1 cellular context compared by ENCODE assay signal in the genomic region with DNA sequence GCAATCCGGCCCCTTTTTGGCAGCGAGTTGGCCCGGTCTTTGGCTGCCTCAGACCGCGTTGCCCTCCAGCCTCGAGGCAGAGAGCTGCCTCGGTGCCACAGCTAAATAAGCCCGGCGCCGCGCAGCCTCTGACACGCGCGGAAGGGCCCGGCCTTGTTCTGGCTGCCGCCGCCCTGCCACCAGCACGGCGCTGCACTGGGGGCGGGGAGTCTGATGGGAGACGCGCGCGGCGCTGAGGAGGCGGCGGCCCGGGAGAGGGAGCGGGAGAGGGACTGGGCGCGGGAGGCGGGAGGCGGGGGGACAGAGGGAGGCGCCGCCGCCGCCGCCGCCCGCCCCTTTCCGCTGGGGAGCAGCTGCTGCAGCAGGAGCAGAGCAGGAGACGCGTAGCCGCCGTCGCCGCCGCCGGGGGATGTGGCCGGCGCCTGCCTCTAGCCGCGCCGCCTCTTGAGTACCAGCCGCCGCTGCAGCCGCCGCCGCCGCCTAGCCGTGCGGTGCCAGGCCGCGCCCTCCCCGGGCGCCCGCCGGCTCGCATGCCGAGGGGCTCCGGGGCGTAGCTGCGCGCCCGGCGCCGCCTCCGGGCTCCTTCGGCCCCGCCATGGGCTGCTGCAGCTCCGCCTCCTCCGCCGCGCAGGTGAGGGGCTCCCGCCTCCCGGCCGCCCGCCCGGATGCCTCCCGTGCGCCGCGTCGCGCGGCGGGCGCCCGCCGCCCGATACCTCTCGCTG.
TF ChIP-seq lines count a peak whose summit lies in the region.

A gene (plus strand): TSS at position 378 of the 722 bp plus-strand sequence. CDS start 218 bp downstream, at position 596.

TF ChIP-seq in HEK293, 187 proteins besides CTCF, POLR2A, EP300 and RAD21 (continued from another document and continues in another):
- TF ChIP-seq ZNF202 (tag by site-specific recombination; IDR thresholded peaks at IDR 0.05; ENCODE audit: borderline replicate concordance) (no peak), ZBTB48 (tag by site-specific recombination; IDR thresholded peaks at IDR 0.05) (0 out of 2 replicates have a peak, but pooled peaks have one; percentile 26), ZNF274 (IDR thresholded peaks at IDR 0.05; ENCODE audit: low read length) (no peak), ZNF274 (tag by site-specific recombination; IDR thresholded peaks at IDR 0.05; ENCODE audit: borderline replicate concordance) (no peak), ZNF707 (tag by site-specific recombination; IDR thresholded peaks at IDR 0.05) (no peak), KLF16 (tag by site-specific recombination; IDR thresholded peaks at IDR 0.05) (peak; percentile 95), ZNF571 (tag by site-specific recombination; IDR thresholded peaks at IDR 0.05) (no peak), MZF1 (tag by site-specific recombination; IDR thresholded peaks at IDR 0.05; ENCODE audit: borderline replicate concordance) (peak; percentile 66; the same call in 1 of the 2 replicates), KLF1 (tag by site-specific recombination; IDR thresholded peaks at IDR 0.05) (peak; percentile 81), ZNF830 (tag by site-specific recombination; IDR thresholded peaks at IDR 0.05; ENCODE audit: low read depth) (no peak), ZNF677 (tag by site-specific recombination; IDR thresholded peaks at IDR 0.05) (no peak), ZFP37 (tag by site-specific recombination; IDR thresholded peaks at IDR 0.05) (peak; percentile 96), ZNF221 (tag by site-specific recombination; IDR thresholded peaks at IDR 0.05; ENCODE audit: borderline replicate concordance) (no peak), ZNF214 (tag by site-specific recombination; IDR thresholded peaks at IDR 0.05; ENCODE audit: borderline replicate concordance) (no peak), ZNF416 (tag by site-specific recombination; IDR thresholded peaks at IDR 0.05) (no peak), GLIS2 (tag by site-specific recombination; IDR thresholded peaks at IDR 0.05) (peak; percentile 92), ZNF121 (tag by site-specific recombination; IDR thresholded peaks at IDR 0.05) (0 out of 2 replicates have a peak, but pooled peaks have one; percentile 59), ZBTB1 (tag by site-specific recombination; IDR thresholded peaks at IDR 0.05) (0 out of 2 replicates have a peak, but pooled peaks have one; percentile 27), ZFP69B (tag by site-specific recombination; IDR thresholded peaks at IDR 0.05) (peak; percentile 82; the same call in 1 of the 2 replicates), ZNF10 (tag by site-specific recombination; IDR thresholded peaks at IDR 0.05) (peak; percentile 59; the same call in 1 of the 2 replicates), ZNF239 (tag by site-specific recombination; IDR thresholded peaks at IDR 0.05) (0 out of 2 replicates have a peak, but pooled peaks have one; percentile 53), ZNF426 (tag by site-specific recombination; IDR thresholded peaks at IDR 0.05) (no peak), ZNF266 (tag by site-specific recombination; IDR thresholded peaks at IDR 0.05; ENCODE audit: low read depth) (peak; percentile 34; the same call in 1 of the 2 replicates), OSR2 (tag by site-specific recombination; IDR thresholded peaks at IDR 0.05) (peak; percentile 55; the same call in 1 of the 2 replicates), ZNF529 (tag by site-specific recombination; IDR thresholded peaks at IDR 0.05; ENCODE audit: insufficient replicate concordance) (no peak), GFI1B (tag by site-specific recombination; IDR thresholded peaks at IDR 0.05) (no peak; the same call in 1 of the 2 replicates), ZBTB17 (tag by site-specific recombination; IDR thresholded peaks at IDR 0.05) (peak; percentile 87), BCL11A (tag by site-specific recombination; IDR thresholded peaks at IDR 0.05; ENCODE audit: low read depth) (no peak), ZBTB21 (tag by site-specific recombination; IDR thresholded peaks at IDR 0.05) (0 out of 2 replicates have a peak, but pooled peaks have one; percentile 31), ZNF664 (tag by site-specific recombination; IDR thresholded peaks at IDR 0.05) (no peak), ZNF624 (tag by site-specific recombination; IDR thresholded peaks at IDR 0.05) (no peak), ZNF292 (tag by site-specific recombination; IDR thresholded peaks at IDR 0.05; ENCODE audit: borderline replicate concordance, low read depth) (no peak), ZFP3 (tag by site-specific recombination; IDR thresholded peaks at IDR 0.05; ENCODE audit: low read depth) (no peak), ZNF48 (tag by site-specific recombination; IDR thresholded peaks at IDR 0.05) (no peak), ZNF175 (tag by site-specific recombination; IDR thresholded peaks at IDR 0.05) (no peak), ZNF660 (tag by site-specific recombination; IDR thresholded peaks at IDR 0.05) (peak; percentile 98), ZNF140 (tag by site-specific recombination; IDR thresholded peaks at IDR 0.05) (no peak), SP2 (tag by site-specific recombination; IDR thresholded peaks at IDR 0.05) (peak; percentile 68), ZNF37A (tag by site-specific recombination; IDR thresholded peaks at IDR 0.05) (no peak), ZNF133 (tag by site-specific recombination; IDR thresholded peaks at IDR 0.05) (no peak), ZNF558 (tag by site-specific recombination; IDR thresholded peaks at IDR 0.05) (0 out of 2 replicates have a peak, but pooled peaks have one; percentile 24)
- TF ChIP-seq, protein P1, sequence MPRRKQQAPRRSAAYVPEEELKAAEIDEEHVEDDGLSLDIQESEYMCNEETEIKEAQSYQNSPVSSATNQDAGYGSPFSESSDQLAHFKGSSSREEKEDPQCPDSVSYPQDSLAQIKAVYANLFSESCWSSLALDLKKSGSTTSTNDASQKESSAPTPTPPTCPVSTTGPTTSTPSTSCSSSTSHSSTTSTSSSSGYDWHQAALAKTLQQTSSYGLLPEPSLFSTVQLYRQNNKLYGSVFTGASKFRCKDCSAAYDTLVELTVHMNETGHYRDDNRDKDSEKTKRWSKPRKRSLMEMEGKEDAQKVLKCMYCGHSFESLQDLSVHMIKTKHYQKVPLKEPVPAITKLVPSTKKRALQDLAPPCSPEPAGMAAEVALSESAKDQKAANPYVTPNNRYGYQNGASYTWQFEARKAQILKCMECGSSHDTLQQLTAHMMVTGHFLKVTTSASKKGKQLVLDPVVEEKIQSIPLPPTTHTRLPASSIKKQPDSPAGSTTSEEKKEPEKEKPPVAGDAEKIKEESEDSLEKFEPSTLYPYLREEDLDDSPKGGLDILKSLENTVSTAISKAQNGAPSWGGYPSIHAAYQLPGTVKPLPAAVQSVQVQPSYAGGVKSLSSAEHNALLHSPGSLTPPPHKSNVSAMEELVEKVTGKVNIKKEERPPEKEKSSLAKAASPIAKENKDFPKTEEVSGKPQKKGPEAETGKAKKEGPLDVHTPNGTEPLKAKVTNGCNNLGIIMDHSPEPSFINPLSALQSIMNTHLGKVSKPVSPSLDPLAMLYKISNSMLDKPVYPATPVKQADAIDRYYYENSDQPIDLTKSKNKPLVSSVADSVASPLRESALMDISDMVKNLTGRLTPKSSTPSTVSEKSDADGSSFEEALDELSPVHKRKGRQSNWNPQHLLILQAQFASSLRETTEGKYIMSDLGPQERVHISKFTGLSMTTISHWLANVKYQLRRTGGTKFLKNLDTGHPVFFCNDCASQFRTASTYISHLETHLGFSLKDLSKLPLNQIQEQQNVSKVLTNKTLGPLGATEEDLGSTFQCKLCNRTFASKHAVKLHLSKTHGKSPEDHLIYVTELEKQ (tag by site-specific recombination; IDR thresholded peaks at IDR 0.05; ENCODE audit: borderline replicate concordance), result peak; percentile 68; the same call in 1 of the 2 replicates
- TF ChIP-seq, protein P2, sequence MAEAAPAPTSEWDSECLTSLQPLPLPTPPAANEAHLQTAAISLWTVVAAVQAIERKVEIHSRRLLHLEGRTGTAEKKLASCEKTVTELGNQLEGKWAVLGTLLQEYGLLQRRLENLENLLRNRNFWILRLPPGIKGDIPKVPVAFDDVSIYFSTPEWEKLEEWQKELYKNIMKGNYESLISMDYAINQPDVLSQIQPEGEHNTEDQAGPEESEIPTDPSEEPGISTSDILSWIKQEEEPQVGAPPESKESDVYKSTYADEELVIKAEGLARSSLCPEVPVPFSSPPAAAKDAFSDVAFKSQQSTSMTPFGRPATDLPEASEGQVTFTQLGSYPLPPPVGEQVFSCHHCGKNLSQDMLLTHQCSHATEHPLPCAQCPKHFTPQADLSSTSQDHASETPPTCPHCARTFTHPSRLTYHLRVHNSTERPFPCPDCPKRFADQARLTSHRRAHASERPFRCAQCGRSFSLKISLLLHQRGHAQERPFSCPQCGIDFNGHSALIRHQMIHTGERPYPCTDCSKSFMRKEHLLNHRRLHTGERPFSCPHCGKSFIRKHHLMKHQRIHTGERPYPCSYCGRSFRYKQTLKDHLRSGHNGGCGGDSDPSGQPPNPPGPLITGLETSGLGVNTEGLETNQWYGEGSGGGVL (tag by site-specific recombination; IDR thresholded peaks at IDR 0.05), result peak; percentile 96
- TF ChIP-seq, protein P3, sequence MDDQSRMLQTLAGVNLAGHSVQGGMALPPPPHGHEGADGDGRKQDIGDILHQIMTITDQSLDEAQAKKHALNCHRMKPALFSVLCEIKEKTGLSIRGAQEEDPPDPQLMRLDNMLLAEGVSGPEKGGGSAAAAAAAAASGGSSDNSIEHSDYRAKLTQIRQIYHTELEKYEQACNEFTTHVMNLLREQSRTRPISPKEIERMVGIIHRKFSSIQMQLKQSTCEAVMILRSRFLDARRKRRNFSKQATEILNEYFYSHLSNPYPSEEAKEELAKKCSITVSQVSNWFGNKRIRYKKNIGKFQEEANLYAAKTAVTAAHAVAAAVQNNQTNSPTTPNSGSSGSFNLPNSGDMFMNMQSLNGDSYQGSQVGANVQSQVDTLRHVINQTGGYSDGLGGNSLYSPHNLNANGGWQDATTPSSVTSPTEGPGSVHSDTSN (CRISPR knock-in tag; IDR thresholded peaks at IDR 0.05), result peak; percentile 84; the same call in 1 of the 2 replicates
- TF ChIP-seq, protein P4, sequence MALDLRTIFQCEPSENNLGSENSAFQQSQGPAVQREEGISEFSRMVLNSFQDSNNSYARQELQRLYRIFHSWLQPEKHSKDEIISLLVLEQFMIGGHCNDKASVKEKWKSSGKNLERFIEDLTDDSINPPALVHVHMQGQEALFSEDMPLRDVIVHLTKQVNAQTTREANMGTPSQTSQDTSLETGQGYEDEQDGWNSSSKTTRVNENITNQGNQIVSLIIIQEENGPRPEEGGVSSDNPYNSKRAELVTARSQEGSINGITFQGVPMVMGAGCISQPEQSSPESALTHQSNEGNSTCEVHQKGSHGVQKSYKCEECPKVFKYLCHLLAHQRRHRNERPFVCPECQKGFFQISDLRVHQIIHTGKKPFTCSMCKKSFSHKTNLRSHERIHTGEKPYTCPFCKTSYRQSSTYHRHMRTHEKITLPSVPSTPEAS (tag by site-specific recombination; IDR thresholded peaks at IDR 0.05), result peak; percentile 31; the same call in 1 of the 2 replicates
- TF ChIP-seq, protein P5, sequence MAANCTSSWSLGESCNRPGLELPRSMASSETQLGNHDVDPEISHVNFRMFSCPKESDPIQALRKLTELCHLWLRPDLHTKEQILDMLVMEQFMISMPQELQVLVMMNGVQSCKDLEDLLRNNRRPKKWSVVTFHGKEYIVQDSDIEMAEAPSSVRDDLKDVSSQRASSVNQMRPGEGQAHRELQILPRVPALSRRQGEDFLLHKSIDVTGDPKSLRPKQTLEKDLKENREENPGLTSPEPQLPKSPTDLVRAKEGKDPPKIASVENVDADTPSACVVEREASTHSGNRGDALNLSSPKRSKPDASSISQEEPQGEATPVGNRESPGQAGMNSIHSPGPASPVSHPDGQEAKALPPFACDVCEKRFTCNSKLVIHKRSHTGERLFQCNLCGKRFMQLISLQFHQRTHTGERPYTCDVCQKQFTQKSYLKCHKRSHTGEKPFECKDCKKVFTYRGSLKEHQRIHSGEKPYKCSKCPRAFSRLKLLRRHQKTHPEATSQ (tag by site-specific recombination; IDR thresholded peaks at IDR 0.05), result peak; percentile 98
- TF ChIP-seq, protein P6, sequence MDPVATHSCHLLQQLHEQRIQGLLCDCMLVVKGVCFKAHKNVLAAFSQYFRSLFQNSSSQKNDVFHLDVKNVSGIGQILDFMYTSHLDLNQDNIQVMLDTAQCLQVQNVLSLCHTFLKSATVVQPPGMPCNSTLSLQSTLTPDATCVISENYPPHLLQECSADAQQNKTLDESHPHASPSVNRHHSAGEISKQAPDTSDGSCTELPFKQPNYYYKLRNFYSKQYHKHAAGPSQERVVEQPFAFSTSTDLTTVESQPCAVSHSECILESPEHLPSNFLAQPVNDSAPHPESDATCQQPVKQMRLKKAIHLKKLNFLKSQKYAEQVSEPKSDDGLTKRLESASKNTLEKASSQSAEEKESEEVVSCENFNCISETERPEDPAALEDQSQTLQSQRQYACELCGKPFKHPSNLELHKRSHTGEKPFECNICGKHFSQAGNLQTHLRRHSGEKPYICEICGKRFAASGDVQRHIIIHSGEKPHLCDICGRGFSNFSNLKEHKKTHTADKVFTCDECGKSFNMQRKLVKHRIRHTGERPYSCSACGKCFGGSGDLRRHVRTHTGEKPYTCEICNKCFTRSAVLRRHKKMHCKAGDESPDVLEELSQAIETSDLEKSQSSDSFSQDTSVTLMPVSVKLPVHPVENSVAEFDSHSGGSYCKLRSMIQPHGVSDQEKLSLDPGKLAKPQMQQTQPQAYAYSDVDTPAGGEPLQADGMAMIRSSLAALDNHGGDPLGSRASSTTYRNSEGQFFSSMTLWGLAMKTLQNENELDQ (tag by site-specific recombination; IDR thresholded peaks at IDR 0.05; ENCODE audit: low read depth), result no peak; the same call in 1 of the 2 replicates
- TF ChIP-seq, protein P7, sequence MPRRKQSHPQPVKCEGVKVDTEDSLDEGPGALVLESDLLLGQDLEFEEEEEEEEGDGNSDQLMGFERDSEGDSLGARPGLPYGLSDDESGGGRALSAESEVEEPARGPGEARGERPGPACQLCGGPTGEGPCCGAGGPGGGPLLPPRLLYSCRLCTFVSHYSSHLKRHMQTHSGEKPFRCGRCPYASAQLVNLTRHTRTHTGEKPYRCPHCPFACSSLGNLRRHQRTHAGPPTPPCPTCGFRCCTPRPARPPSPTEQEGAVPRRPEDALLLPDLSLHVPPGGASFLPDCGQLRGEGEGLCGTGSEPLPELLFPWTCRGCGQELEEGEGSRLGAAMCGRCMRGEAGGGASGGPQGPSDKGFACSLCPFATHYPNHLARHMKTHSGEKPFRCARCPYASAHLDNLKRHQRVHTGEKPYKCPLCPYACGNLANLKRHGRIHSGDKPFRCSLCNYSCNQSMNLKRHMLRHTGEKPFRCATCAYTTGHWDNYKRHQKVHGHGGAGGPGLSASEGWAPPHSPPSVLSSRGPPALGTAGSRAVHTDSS (tag by site-specific recombination; IDR thresholded peaks at IDR 0.05), result no peak
- TF ChIP-seq, protein P8, sequence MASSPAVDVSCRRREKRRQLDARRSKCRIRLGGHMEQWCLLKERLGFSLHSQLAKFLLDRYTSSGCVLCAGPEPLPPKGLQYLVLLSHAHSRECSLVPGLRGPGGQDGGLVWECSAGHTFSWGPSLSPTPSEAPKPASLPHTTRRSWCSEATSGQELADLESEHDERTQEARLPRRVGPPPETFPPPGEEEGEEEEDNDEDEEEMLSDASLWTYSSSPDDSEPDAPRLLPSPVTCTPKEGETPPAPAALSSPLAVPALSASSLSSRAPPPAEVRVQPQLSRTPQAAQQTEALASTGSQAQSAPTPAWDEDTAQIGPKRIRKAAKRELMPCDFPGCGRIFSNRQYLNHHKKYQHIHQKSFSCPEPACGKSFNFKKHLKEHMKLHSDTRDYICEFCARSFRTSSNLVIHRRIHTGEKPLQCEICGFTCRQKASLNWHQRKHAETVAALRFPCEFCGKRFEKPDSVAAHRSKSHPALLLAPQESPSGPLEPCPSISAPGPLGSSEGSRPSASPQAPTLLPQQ (tag by site-specific recombination; IDR thresholded peaks at IDR 0.05), result peak; percentile 91
